8 cellular contexts compared by ENCODE assay signal in the genomic region with DNA sequence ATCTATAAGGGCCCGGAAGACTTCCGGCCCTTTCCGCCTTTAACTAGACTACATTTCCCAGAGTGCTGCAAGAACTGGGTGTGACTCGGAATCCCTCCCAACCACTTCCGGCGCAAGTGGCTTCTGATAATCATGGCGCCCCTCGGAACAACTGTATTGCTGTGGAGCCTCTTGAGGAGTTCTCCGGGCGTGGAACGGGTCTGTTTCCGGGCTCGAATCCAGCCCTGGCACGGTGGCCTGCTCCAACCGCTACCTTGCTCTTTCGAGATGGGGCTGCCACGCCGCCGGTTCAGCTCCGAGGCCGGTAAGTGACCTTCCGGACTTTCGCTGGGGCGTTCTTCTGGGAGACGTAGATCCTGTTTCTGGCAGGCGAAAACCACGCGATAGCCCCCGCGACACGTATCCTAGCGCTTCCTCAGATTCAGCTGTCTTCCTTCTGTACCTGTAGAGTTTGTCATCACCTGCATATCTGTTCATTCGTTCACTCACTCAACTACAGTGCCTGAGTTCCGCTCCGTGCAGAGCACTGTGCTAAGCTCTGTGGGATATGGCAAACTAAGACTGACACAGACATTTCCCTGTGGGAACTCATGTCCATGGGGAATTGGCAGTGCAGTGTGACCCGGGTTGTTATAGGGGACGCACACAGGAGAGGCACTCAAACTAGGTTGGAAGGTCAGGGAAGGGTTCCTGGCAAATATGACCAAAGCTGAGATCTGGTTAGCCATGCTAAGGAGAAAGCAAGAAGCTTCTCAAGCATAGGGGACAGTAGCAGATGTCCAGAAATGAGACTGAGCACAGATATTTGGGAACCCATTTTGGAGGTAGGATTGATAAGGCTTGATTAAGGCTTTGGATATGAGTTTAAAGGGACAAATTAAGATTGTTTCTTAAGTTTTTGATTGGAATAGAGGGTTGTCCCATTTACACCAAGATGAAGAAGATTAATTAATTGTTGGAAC. TPM values are rescaled to one million over a fixed set of nuclear protein-coding genes. Genes with fewer than 3 reads are reported as not detected.
DNase-seq lines count a peak whose midpoint lies in the region; ATAC-seq, FAIRE-seq and TF ChIP-seq lines count a peak whose summit lies in the region.

MRPS22 (plus strand) TSS at position 126 of the 962 bp plus-strand sequence; CDS start at position 133, 7 bp downstream.

- no peaks in the 10 kb centered on the region for H3K27me3 ChIP-seq in right atrium auricular region
- H3K27me3 ChIP-seq in psoas muscle (ENCODE audit: insufficient read depth in 3 of 3, low read length in 2 of 3): no peaks in the 10 kb centered on the region

- H3K4me3 ChIP-seq in right atrium auricular region: peak within 1 kb of the TSS; percentile 88 to 97
- peak within 1 kb of the TSS; percentile 99 for H3K4me3 ChIP-seq in psoas muscle

- FAIRE-seq in urothelium cell line (lab: Jason Lieb, UNC): no peak

- peaks cover 4% of the 10 kb centered on the region for H3K36me3 Mint-ChIP-seq in T-helper 1 cell treated with Interleukin-12 subunit alpha and Interleukin-12 subunit beta and Interleukin-4 antibody, amounts not matched to agents 30 μg/mL and 1 μg/mL, for 36 hours (ENCODE audit: low read depth)

- H3K9me3 ChIP-seq in right atrium auricular region (no peaks in the 10 kb centered on the region), psoas muscle (no peaks in the 10 kb centered on the region)

- in situ Hi-C loops in GM13977 (cut with MboI; ENCODE audit: low pct_unique_long_range_greater_than_20kb, low sequenced_read_pairs, unreplicated experiment): loop anchor here (25.0 kb wide), 1 partner anchor 232 kb away; no protein-coding TSS in a partner anchor

- H3K27ac ChIP-seq in right atrium auricular region: peak within 1 kb of the TSS; percentile 76 to 87
- H3K27ac ChIP-seq in psoas muscle: peak within 1 kb of the TSS; percentile 93

- no peaks in the 10 kb centered on the region for H3K27me3 Mint-ChIP-seq in T-helper 1 cell treated with Interleukin-12 subunit alpha and Interleukin-12 subunit beta and Interleukin-4 antibody, amounts not matched to agents 30 μg/mL and 1 μg/mL, for 36 hours (ENCODE audit: low read depth)

- peak within 1 kb of the TSS; percentile 48 for H3K4me3 Mint-ChIP-seq in T-helper 1 cell treated with Interleukin-12 subunit alpha and Interleukin-12 subunit beta and Interleukin-4 antibody, amounts not matched to agents 30 μg/mL and 1 μg/mL, for 36 hours

- ATAC-seq in HG02884 (IDR thresholded peaks at IDR 0.05; ENCODE audit: unreplicated experiment): peak; percentile 98
- ATAC-seq in psoas muscle: peak; percentile 96 to 100 (median 98)

- TF ChIP-seq CTCF in GM13977 (IDR thresholded peaks at IDR 0.05; ENCODE audit: extremely low read depth, insufficient read depth, missing control alignments) (no peak), right atrium auricular region (IDR thresholded peaks at IDR 0.05) (no peak), psoas muscle (IDR thresholded peaks at IDR 0.05) (no peak)

- no peak within 1 kb of the TSS for H3K27ac Mint-ChIP-seq in T-helper 1 cell treated with Interleukin-12 subunit alpha and Interleukin-12 subunit beta and Interleukin-4 antibody, amounts not matched to agents 30 μg/mL and 1 μg/mL, for 36 hours

- H3K9me3 Mint-ChIP-seq in T-helper 1 cell treated with Interleukin-12 subunit alpha and Interleukin-12 subunit beta and Interleukin-4 antibody, amounts not matched to agents 30 μg/mL and 1 μg/mL, for 36 hours: peaks cover 5% of the 10 kb centered on the region

- H3K4me1 ChIP-seq in right atrium auricular region (peaks cover 0 to 16% of the 10 kb centered on the region in 2 donors), psoas muscle (peaks cover 15% of the 10 kb centered on the region)

- peaks cover 3% of the 10 kb centered on the region for H3K4me1 Mint-ChIP-seq in T-helper 1 cell treated with Interleukin-12 subunit alpha and Interleukin-12 subunit beta and Interleukin-4 antibody, amounts not matched to agents 30 μg/mL and 1 μg/mL, for 36 hours (ENCODE audit: low read depth)

- WGBS in psoas muscle, 3 donors: 0 to 1% (median 1%) methylated on average over 37 of the region's 37 CpGs

- peak; percentile 88 for DNase-seq in GM13977 (ENCODE audit: low spot score)
- DNase-seq in NCI-H1694 (lab: John Stamatoyannopoulos, UW): peak; percentile 82
- DNase-seq in amygdala (lab: John Stamatoyannopoulos, UW): peak in 55 of 56 donors; percentile 24 to 92 (median 77)
- DNase-seq in right atrium auricular region (ENCODE audit: low spot score): peak; percentile 80
- peak; percentile 79 to 88 for DNase-seq in psoas muscle
- DNase-seq in urothelium cell line (ENCODE audit: low spot score): peak; percentile 85

- H3K36me3 ChIP-seq in right atrium auricular region (peaks cover 11% of the 10 kb centered on the region), psoas muscle (ENCODE audit: insufficient read depth in 1 of 2, low read depth in 1 of 2) (peaks cover 0 to 31% of the 10 kb centered on the region in 2 donors)

- intact Hi-C loops in psoas muscle (cut with DNase I): loop anchor here in 1 of 2 donors (2.0 kb wide), 1 partner anchor 45 kb away; the partner anchor contains the start of gene COPB2

RNA-seq across cellular contexts. Expression of gene MRPS22, which starts in this region (rescaled TPM):
- total RNA-seq in right atrium auricular region: 10 to 100 TPM; 46.9 to 78.2 TPM
- total RNA-seq in psoas muscle: 100 to 1,000 TPM in 1 of 4 donors, 10 to 100 TPM in 3; 67.4 to 108 (median 81.1) TPM
- polyA plus RNA-seq in psoas muscle: 100 to 1,000 TPM in 2 of 3 donors, 10 to 100 TPM in 1; 97.9 to 143 (median 126) TPM

Comparison
In these comparisons a context has a peak if more than half of its experiments do, and no peak if none do; other contexts are left out.
1. Peak in every context shown above with its lines: DNase-seq, ATAC-seq, H3K4me3 ChIP-seq and H3K27ac ChIP-seq.